ENCODE assay signal across 9 cellular contexts in genomic region chr6:129683606-129684322, GRCh38. TPM values are rescaled to one million over a fixed set of nuclear protein-coding genes. Genes with fewer than 3 reads are reported as not detected.
DNase-seq lines count a peak whose midpoint lies in the region; ATAC-seq, FAIRE-seq and TF ChIP-seq lines count a peak whose summit lies in the region.
"Had no signal": no experiment of that assay in that cellular context is flagged by ENCODE, and none has a peak within 500 bp of the region (broad histone marks: within the 10 kb centered on the region; RNA-seq: fewer than 3 reads in every experiment).

No MANE protein-coding gene starts in this region.

- peak; percentile 95 for ATAC-seq in HG03060 (IDR thresholded peaks at IDR 0.05; ENCODE audit: low read depth, unreplicated experiment)

- no peak for FAIRE-seq in urothelium cell line (lab: Jason Lieb, UNC)
- FAIRE-seq: G401.6 had no signal

- DNase-seq in activated gamma-delta T cell treated with Interleukin-2 at 50 U/mL for 16 hours (peak; percentile 61), activated gamma-delta T cell (lab: John Stamatoyannopoulos, UW) (no peak), OCI-M2 (lab: John Stamatoyannopoulos, UW; ENCODE audit: unreplicated experiment) (peak; percentile 53), foreskin fibroblast (peak; percentile 98 to 99), trophoblast cell (peak; percentile 82 to 85), urothelium cell line (ENCODE audit: low spot score) (peak; percentile 90)
- DNase-seq in activated T-cell treated with anti-CD3 and anti-CD28 coated beads, Interleukin-2, amount 50 U/mL, for 48 hours: peak; percentile 51 to 67

- peak overlapping the region; percentile 60 for H4K91ac ChIP-seq in trophoblast cell (ENCODE audit: low read depth, low read length)

- no peak overlapping the region for H3K18ac ChIP-seq in trophoblast cell (ENCODE audit: low read length)

- H2BK5ac ChIP-seq in trophoblast cell (ENCODE audit: low read depth, low read length, poor library complexity): peak overlapping the region; percentile 46

- H3K9ac ChIP-seq in trophoblast cell (ENCODE audit: low read length): no peak overlapping the region

- peak overlapping the region; percentile 49 for H2BK120ac ChIP-seq in trophoblast cell (ENCODE audit: insufficient read depth, low read length, poor library complexity)

- no peaks in the 10 kb centered on the region for H3K27me3 ChIP-seq in trophoblast cell (ENCODE audit: insufficient read depth, low read length)

- H4K12ac ChIP-seq in trophoblast cell (ENCODE audit: low read depth, low read length): no peak overlapping the region

- no peaks in the 10 kb centered on the region for H3K9me3 ChIP-seq in trophoblast cell (ENCODE audit: insufficient read depth, low read depth, low read length)

- H3K14ac ChIP-seq in trophoblast cell (ENCODE audit: low read length): peak overlapping the region; percentile 32

- H4K8ac ChIP-seq in trophoblast cell (ENCODE audit: low read depth, low read length): no peak overlapping the region

- H2BK12ac ChIP-seq in trophoblast cell (ENCODE audit: low read length): peak overlapping the region; percentile 90

- H3K4me3 ChIP-seq in foreskin fibroblast (ENCODE audit: low read depth in 1 of 2, low read length in 2 of 2) (no peak overlapping the region), trophoblast cell (ENCODE audit: low read depth, low read length) (no peak overlapping the region)

- H3K4me1 ChIP-seq in trophoblast cell (ENCODE audit: control insufficient read depth in 1 of 2, insufficient read depth in 2 of 2, low read length in 2 of 2): peaks cover 10 to 25% of the 10 kb centered on the region in 2 experiments

- H3K79me2 ChIP-seq in trophoblast cell (ENCODE audit: control insufficient read depth, insufficient read depth, low read length, poor library complexity): peaks cover 4% of the 10 kb centered on the region

- H2AFZ ChIP-seq in trophoblast cell (ENCODE audit: insufficient read depth, low read length, poor library complexity): no peak overlapping the region

- no peak overlapping the region for H3K4me2 ChIP-seq in trophoblast cell (ENCODE audit: low read length)

- peak overlapping the region; percentile 52 for H3K4ac ChIP-seq in trophoblast cell (ENCODE audit: low read depth, low read length)

- no peak overlapping the region for H3K23ac ChIP-seq in trophoblast cell (ENCODE audit: low read length)

- H2AK5ac ChIP-seq in trophoblast cell (ENCODE audit: low read length): no peak overlapping the region

- peak overlapping the region; percentile 87 for H3K27ac ChIP-seq in trophoblast cell (ENCODE audit: low read depth, low read length)

- peaks cover 19% of the 10 kb centered on the region for H3K79me1 ChIP-seq in trophoblast cell (ENCODE audit: low read length)

- WGBS in trophoblast cell (ENCODE audit: extremely low coverage, insufficient coverage, insufficient read length): 100% methylated on average over 1 of the region's 8 CpGs

- H3K36me3 ChIP-seq in trophoblast cell (ENCODE audit: control insufficient read depth in 1 of 2, insufficient read depth in 2 of 2, low read length in 2 of 2): peaks cover 0 to 4% of the 10 kb centered on the region in 2 experiments

- TF ChIP-seq CTCF in foreskin fibroblast (IDR thresholded peaks at IDR 0.05; ENCODE audit: low read depth, low read length): no peak

RNA-seq across cellular contexts. Expression of gene ARHGAP18, which starts 26.2 kb away (rescaled TPM):
- 37.1 and 39.9 TPM in 2 replicates for polyA plus RNA-seq in trophoblast cell (2013)
